ENCODE assay signal across 15 cellular contexts in genomic region chr5:126351138-126351537, GRCh38.
DNase-seq lines count a peak whose midpoint lies in the region; ATAC-seq and TF ChIP-seq lines count a peak whose summit lies in the region.
"Had no signal": no experiment of that assay in that cellular context is flagged by ENCODE, and none has a peak within 500 bp of the region (broad histone marks: within the 10 kb centered on the region; RNA-seq: fewer than 3 reads in every experiment).

No MANE protein-coding gene starts in this region.

- peaks cover 53% of the 10 kb centered on the region for H3K4me1 ChIP-seq in ACC112 (ENCODE audit: control insufficient read depth, insufficient read depth, low read length, unreplicated experiment)
- H3K4me1 ChIP-seq in breast epithelium, result peaks cover 0 to 9% of the 10 kb centered on the region in 2 donors
- peaks cover 0 to 11% (median 5%) of the 10 kb centered on the region in 9 donors for H3K4me1 ChIP-seq in heart right ventricle
- H3K4me1 ChIP-seq in upper lobe of left lung, result peaks cover 6 to 23% (median 12%) of the 10 kb centered on the region in 4 donors

- H3K79me2 ChIP-seq in ACC112 (ENCODE audit: control insufficient read depth, insufficient read depth, low read length, unreplicated experiment), result no peaks in the 10 kb centered on the region

- H3K4me3 ChIP-seq in ACC112 (ENCODE audit: low read depth, low read length), result no peak overlapping the region
- H3K4me3 ChIP-seq in breast epithelium, result no peak overlapping the region
- H3K4me3 ChIP-seq in heart right ventricle, result no peak overlapping the region
- H3K4me3 ChIP-seq in upper lobe of left lung, result no peak overlapping the region
- H3K4me3 ChIP-seq: suprapubic skin had no signal

- ATAC-seq in heart right ventricle, result no peak
- no peak for ATAC-seq in upper lobe of left lung (ENCODE audit: low FRiP score in 2 of 2)
- ATAC-seq: activated CD8-positive, alpha-beta T cell treated with anti-CD3 and anti-CD28 coated beads for 36 hours; Right ventricle myocardium inferior had no signal

- TF ChIP-seq POLR2A in breast epithelium (IDR thresholded peaks at IDR 0.05) (no peak), upper lobe of left lung (IDR thresholded peaks at IDR 0.05) (no peak)

- 88 to 96% methylated on average over 1 of the region's 1 CpG for whole genome bisulfite sequencing in heart right ventricle, 2 donors
- WGBS in upper lobe of left lung, 2 donors, result 59 to 74% methylated on average over 1 of the region's 1 CpG

- TF ChIP-seq CTCF in breast epithelium (IDR thresholded peaks at IDR 0.05) (no peak), heart right ventricle (IDR thresholded peaks at IDR 0.05) (no peak), upper lobe of left lung (IDR thresholded peaks at IDR 0.05) (no peak)

- H3K27ac ChIP-seq in ACC112 (ENCODE audit: low read depth, low read length) (peak overlapping the region; percentile 43), breast epithelium (peak overlapping the region; percentile 49 to 80), heart right ventricle (no peak overlapping the region), upper lobe of left lung (no peak overlapping the region)
- H3K27ac ChIP-seq: suprapubic skin had no signal

- DNase-seq in M059J (ENCODE audit: low read depth) (peak; percentile 57), breast epithelium (ENCODE audit: low spot score in 2 of 2) (no peak), iris pigment epithelial cell (ENCODE audit: low read depth) (peak; percentile 93), H4 (ENCODE audit: low spot score) (no peak), heart right ventricle (no peak), upper lobe of left lung (no peak)
- no peak for DNase-seq in activated CD4-positive, CD25-positive, alpha-beta regulatory T cell (lab: John Stamatoyannopoulos, UW)
- DNase-seq: activated CD8-positive, alpha-beta T cell treated with anti-CD3 and anti-CD28 coated beads for 36 hours; activated effector memory CD4-positive, alpha-beta T cell treated with anti-CD3 and anti-CD28 coated beads, Interleukin-2, amount 50 U/mL, for 16 hours; NCI-H2081 treated with DMSO at 0.1 percent for 48 hours; occipital lobe; T-helper 9 cell had no signal

- H2AFZ ChIP-seq in ACC112 (ENCODE audit: low read length, unreplicated experiment), result peak overlapping the region; percentile 7

- H3K27me3 ChIP-seq in ACC112 (ENCODE audit: insufficient read depth, low read length), result no peaks in the 10 kb centered on the region
- no peaks in the 10 kb centered on the region for H3K27me3 ChIP-seq in breast epithelium
- no peaks in the 10 kb centered on the region for H3K27me3 ChIP-seq in heart right ventricle
- H3K27me3 ChIP-seq in upper lobe of left lung, result no peaks in the 10 kb centered on the region
- H3K27me3 ChIP-seq: suprapubic skin had no signal

- TF ChIP-seq EP300 in upper lobe of left lung (IDR thresholded peaks at IDR 0.05), result no peak

- H3K9me3 ChIP-seq in breast epithelium (no peaks in the 10 kb centered on the region), heart right ventricle (no peaks in the 10 kb centered on the region), upper lobe of left lung (no peaks in the 10 kb centered on the region)
- H3K9me3 ChIP-seq: suprapubic skin had no signal

- intact Hi-C loops in breast epithelium (cut with DNase I; ENCODE audit: low total_unique reads) (loop anchor here (5.0 kb wide), 1 partner anchor 191 kb away; no protein-coding TSS in a partner anchor), heart right ventricle (cut with DNase I) (loop anchor here in 4 of 10 donors (5.0 kb wide), 4 partner anchors 71 to 191 kb away; partner anchors contain the start of gene GRAMD2B (in 1 of the 4))

- H3K36me3 ChIP-seq in ACC112 (ENCODE audit: insufficient read depth, low read length) (no peaks in the 10 kb centered on the region), breast epithelium (no peaks in the 10 kb centered on the region), heart right ventricle (no peaks in the 10 kb centered on the region), upper lobe of left lung (no peaks in the 10 kb centered on the region)
- H3K36me3 ChIP-seq: suprapubic skin had no signal

Comparison
In these comparisons a context has a peak if more than half of its experiments do, and no peak if none do; other contexts are left out.
1. H3K27ac ChIP-seq: peak in ACC112 (single experiment) and breast epithelium (2 of 2); none in heart right ventricle (0 of 10) and upper lobe of left lung (0 of 4).
2. DNase-seq: peak in M059J (single experiment) and iris pigment epithelial cell (single experiment); none in breast epithelium (0 of 2), H4 (single experiment), activated CD4-positive, CD25-positive, alpha-beta regulatory T cell (0 of 4), heart right ventricle (0 of 2) and upper lobe of left lung (0 of 2).